9 cellular contexts compared by ENCODE assay signal in the genomic region with DNA sequence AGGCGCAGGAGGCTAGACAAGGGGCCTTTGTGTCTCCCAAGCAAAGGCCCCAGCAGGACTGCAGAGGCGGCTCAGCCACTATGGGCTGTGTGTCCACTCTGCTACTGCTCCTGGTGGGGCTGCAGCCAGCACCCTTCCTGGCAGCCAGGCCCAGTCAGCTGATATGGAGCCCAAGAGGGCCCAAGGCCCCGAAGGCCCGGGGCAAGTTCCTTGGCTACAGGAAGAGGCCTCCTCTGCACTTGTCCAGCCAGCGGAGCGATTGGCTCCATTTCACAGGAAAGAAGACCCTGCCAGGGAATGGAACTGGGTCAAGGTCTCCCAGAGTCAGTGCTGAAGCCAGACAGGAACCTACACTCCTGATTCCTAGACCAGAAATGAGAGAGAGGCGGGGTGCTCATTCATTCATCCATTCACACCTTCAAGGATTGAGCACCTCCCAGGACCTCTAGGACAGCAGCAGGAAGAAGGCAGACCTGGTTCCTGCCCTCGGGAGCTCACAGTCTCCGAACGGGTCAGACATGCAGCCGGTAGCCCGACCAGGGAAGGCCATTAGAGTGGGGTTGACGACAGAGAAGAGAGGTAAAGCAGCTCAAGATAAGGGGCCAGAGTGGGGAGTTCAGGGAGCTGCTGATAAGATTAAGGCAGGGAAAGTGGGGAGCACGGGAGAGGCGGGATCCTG. TPM values are rescaled to one million over a fixed set of nuclear protein-coding genes. Genes with fewer than 3 reads are reported as not detected.
A peak's percentile ranks its signal among the peaks of the same experiment; 100 is the strongest.
DNase-seq lines count a peak whose midpoint lies in the region; ATAC-seq and TF ChIP-seq lines count a peak whose summit lies in the region.
"Had no signal": no experiment of that assay in that cellular context is flagged by ENCODE, and none has a peak within 500 bp of the region (broad histone marks: within the 10 kb centered on the region; RNA-seq: fewer than 3 reads in every experiment).

No MANE protein-coding gene starts in this region.

- H4K20me1 ChIP-seq in osteoblast (ENCODE audit: insufficient read depth, low read length), result no peaks in the 10 kb centered on the region

- H3K27me3 ChIP-seq in CD4-positive, alpha-beta memory T cell (ENCODE audit: insufficient read depth, low read length), result no peaks in the 10 kb centered on the region
- H3K27me3 ChIP-seq in Peyer's patch (no peaks in the 10 kb centered on the region), esophagus squamous epithelium (peaks cover 0 to 20% (median 0%) of the 10 kb centered on the region in 4 donors), osteoblast (ENCODE audit: insufficient read depth, low read length) (no peaks in the 10 kb centered on the region)

- no peak overlapping the region for H3K27ac ChIP-seq in CD4-positive, alpha-beta memory T cell (ENCODE audit: low read depth, low read length)
- H3K27ac ChIP-seq in Peyer's patch (peak overlapping the region in 3 of 4 donors; percentile 71 to 87 (median 76)), esophagus squamous epithelium (peak overlapping the region; percentile 72 to 93 (median 89)), osteoblast (ENCODE audit: low read depth, low read length) (no peak overlapping the region)

- no peak for DNase-seq in CD4-positive, alpha-beta memory T cell
- peak in 1 of 3 donors; percentile 49 for DNase-seq in Peyer's patch
- no peak for DNase-seq in esophagus squamous epithelium (lab: John Stamatoyannopoulos, UW)
- DNase-seq in osteoblast (ENCODE audit: insufficient read length, low spot score, missing footprints), result peak; percentile 64
- no peak for DNase-seq in NCI-H748 (lab: John Stamatoyannopoulos, UW; ENCODE audit: unreplicated experiment)
- DNase-seq in retina, result no peak
- no peak for DNase-seq in T1000 (lab: John Stamatoyannopoulos, UW)
- DNase-seq: HFFc6 had no signal

- CTCF ChIA-PET in CD4-positive, alpha-beta memory T cell (lab: Charles Lee; ENCODE audit: partially characterized antibody), result no interaction called here

- H3K9me3 Mint-ChIP-seq in CD4-positive, alpha-beta memory T cell, result no peaks in the 10 kb centered on the region
- H3K9me3 Mint-ChIP-seq: HFFc6 had no signal

- POLR2A ChIA-PET in CD4-positive, alpha-beta memory T cell (lab: Charles Lee; ENCODE audit: partially characterized antibody), result no interaction called here

- H2AFZ ChIP-seq in osteoblast (ENCODE audit: low read length), result no peak overlapping the region

- peaks cover 0 to 16% (median 5%) of the 10 kb centered on the region in 4 donors for H3K4me1 Mint-ChIP-seq in CD4-positive, alpha-beta memory T cell

- no peaks in the 10 kb centered on the region for H3K36me3 ChIP-seq in CD4-positive, alpha-beta memory T cell (ENCODE audit: insufficient read depth, low read length)
- no peaks in the 10 kb centered on the region for H3K36me3 ChIP-seq in Peyer's patch
- H3K36me3 ChIP-seq in esophagus squamous epithelium, result peaks cover 0 to 3% (median 0%) of the 10 kb centered on the region in 3 donors
- H3K36me3 ChIP-seq in osteoblast (ENCODE audit: insufficient read depth, low read length), result no peaks in the 10 kb centered on the region

- peak overlapping the region in 5 of 8 donors; percentile 30 to 77 (median 60) for H3K4me3 Mint-ChIP-seq in CD4-positive, alpha-beta memory T cell

- H3K36me3 Mint-ChIP-seq in CD4-positive, alpha-beta memory T cell, result no peaks in the 10 kb centered on the region

- no peak for TF ChIP-seq POLR2A in Peyer's patch (IDR thresholded peaks at IDR 0.05)
- TF ChIP-seq POLR2A in esophagus squamous epithelium (IDR thresholded peaks at IDR 0.05), result no peak

- no peak overlapping the region for H3K4me3 ChIP-seq in CD4-positive, alpha-beta memory T cell (ENCODE audit: low read length in 2 of 2)
- H3K4me3 ChIP-seq in Peyer's patch (peak overlapping the region in 2 of 4 donors; percentile 52 to 66), esophagus squamous epithelium (peak overlapping the region; percentile 61 to 82 (median 62)), osteoblast (ENCODE audit: insufficient read depth, low read length) (no peak overlapping the region)

- H3K9me3 ChIP-seq in CD4-positive, alpha-beta memory T cell (ENCODE audit: control insufficient read depth in 1 of 2, low read length in 2 of 2), result no peaks in the 10 kb centered on the region
- H3K9me3 ChIP-seq in Peyer's patch, result no peaks in the 10 kb centered on the region
- no peaks in the 10 kb centered on the region for H3K9me3 ChIP-seq in esophagus squamous epithelium
- no peaks in the 10 kb centered on the region for H3K9me3 ChIP-seq in osteoblast (ENCODE audit: low read depth, low read length)

- peaks cover 10 to 19% of the 10 kb centered on the region in 2 donors for H3K27me3 Mint-ChIP-seq in CD4-positive, alpha-beta memory T cell

- no peak overlapping the region for H3K4me2 ChIP-seq in osteoblast (ENCODE audit: insufficient read depth, low read length)

- no peaks in the 10 kb centered on the region for H3K79me2 ChIP-seq in osteoblast (ENCODE audit: insufficient read depth, low read length)

- no peak for ATAC-seq in HG02981 (IDR thresholded peaks at IDR 0.05; ENCODE audit: unreplicated experiment)

- intact Hi-C loops in CD4-positive, alpha-beta memory T cell (cut with micrococcal nuclease), result no loop called here
- intact Hi-C loops in esophagus squamous epithelium (cut with DNase I), result no loop called here

- WGBS in esophagus squamous epithelium, 2 donors, result 40 to 75% methylated on average over 6 to 13 of the region's 15 CpGs

- TF ChIP-seq CTCF in Peyer's patch (IDR thresholded peaks at IDR 0.05) (no peak), esophagus squamous epithelium (IDR thresholded peaks at IDR 0.05) (no peak), osteoblast (IDR thresholded peaks at IDR 0.05; ENCODE audit: extremely low read depth, low read depth, low read length) (no peak)

- H3K4me1 ChIP-seq in CD4-positive, alpha-beta memory T cell (ENCODE audit: insufficient read depth, low read length), result no peaks in the 10 kb centered on the region
- peaks cover 6 to 14% (median 7%) of the 10 kb centered on the region in 4 donors for H3K4me1 ChIP-seq in Peyer's patch
- peaks cover 25 to 91% (median 33%) of the 10 kb centered on the region in 3 donors for H3K4me1 ChIP-seq in esophagus squamous epithelium
- no peaks in the 10 kb centered on the region for H3K4me1 ChIP-seq in osteoblast (ENCODE audit: insufficient read depth, low read length)

- H3K27ac Mint-ChIP-seq in CD4-positive, alpha-beta memory T cell, result no peak overlapping the region
- H3K27ac Mint-ChIP-seq: HFFc6 had no signal

RNA-seq across cellular contexts. Expression of gene P2RY2, which starts 0.8 kb away (rescaled TPM):
- not detected for total RNA-seq in CD4-positive, alpha-beta memory T cell
- polyA plus RNA-seq in CD4-positive, alpha-beta memory T cell, result not detected
- total RNA-seq in Peyer's patch, result 10 to 100 TPM in 3 of 4 donors, 1 to 10 TPM in 1; 6.6 to 42.7 (median 33.5) TPM
- 10 to 100 TPM; 36.2 to 50.3 (median 43.8) TPM for total RNA-seq in esophagus squamous epithelium
- 0.36 and 0.59 TPM in 2 replicates for total RNA-seq in osteoblast

RNA-seq across cellular contexts. Expression of gene P2RY6, which starts 54.9 kb away (rescaled TPM):
- under 1 TPM; 0.61 to 0.87 TPM for total RNA-seq in CD4-positive, alpha-beta memory T cell
- not detected for polyA plus RNA-seq in CD4-positive, alpha-beta memory T cell
- total RNA-seq in Peyer's patch (1 to 10 TPM in 3 of 4 donors, not detected in 1; 1.5 to 6.6 (median 2.3) TPM), esophagus squamous epithelium (1 to 10 TPM in 3 of 4 donors, under 1 TPM in 1; 0.26 to 3.6 (median 1.3) TPM), osteoblast (0.72 and 1.8 TPM in 2 replicates)

Comparison
In these comparisons a context has a peak if more than half of its experiments do, and no peak if none do; other contexts are left out.
1. H3K27ac ChIP-seq: peak in Peyer's patch (3 of 4) and esophagus squamous epithelium (4 of 4); none in CD4-positive, alpha-beta memory T cell (single experiment) and osteoblast (single experiment).
2. H3K4me3 ChIP-seq: peak in esophagus squamous epithelium (4 of 4); none in CD4-positive, alpha-beta memory T cell (0 of 2) and osteoblast (single experiment).